In the genomic region with DNA sequence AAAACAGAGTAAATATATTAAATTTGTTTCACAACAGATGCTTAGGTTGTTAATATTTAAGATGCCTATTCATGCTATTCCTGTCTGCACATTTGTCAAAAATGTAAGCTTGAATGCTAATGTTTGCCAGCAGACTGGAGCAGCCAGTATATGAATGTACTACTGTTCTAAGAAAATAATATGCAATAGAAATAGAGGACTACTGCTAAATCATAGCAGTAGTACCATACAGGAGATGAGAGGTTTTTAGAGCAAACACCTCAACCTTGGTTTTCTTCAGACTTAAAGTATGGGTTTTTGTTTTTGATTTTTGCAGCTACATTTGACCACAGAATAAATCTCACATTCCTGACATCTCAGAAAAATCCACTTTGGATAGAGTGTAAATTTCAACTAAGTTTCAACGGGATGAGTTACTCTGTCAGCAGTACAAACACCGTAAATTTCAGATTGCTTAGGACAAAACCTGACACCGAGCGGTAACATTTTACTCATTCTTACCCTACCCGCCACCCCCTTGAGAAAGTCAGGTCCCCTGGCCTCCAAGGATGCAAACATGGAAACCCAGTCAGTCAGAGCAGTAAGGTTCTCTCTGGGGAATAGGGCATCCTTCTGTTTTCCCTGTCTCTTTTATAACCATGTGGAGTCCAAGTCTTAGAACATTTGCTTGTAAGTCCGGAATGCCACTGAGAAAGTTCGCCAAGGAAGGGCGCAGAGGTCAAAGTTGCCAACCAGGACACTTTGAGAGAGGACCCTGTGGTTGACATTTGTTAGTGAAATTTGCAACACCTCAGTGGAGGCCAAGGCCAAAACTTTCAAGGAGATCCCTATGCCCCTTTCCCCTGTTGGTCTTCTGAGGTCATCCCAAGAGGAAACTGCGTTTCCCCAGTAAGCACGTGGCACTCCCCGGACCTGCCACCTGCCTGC, we compare ENCODE assay signal across 8 cellular contexts. TPM values are rescaled to one million over a fixed set of nuclear protein-coding genes. Genes with fewer than 3 reads are reported as not detected.
DNase-seq lines count a peak whose midpoint lies in the region; ATAC-seq lines count a peak whose summit lies in the region.

No MANE protein-coding gene starts in this region.

- DNase-seq in central memory CD8-positive, alpha-beta T cell (ENCODE audit: low spot score in 2 of 2) = no peak
- no peak for DNase-seq in substantia nigra (lab: John Stamatoyannopoulos, UW)

- no peaks in the 10 kb centered on the region for H3K27me3 Mint-ChIP-seq in central memory CD8-positive, alpha-beta T cell

- H3K27ac ChIP-seq in BLaER1 (peak overlapping the region; percentile 89), HUES64 (ENCODE audit: low read depth, low read length) (no peak overlapping the region), substantia nigra (ENCODE audit: low read depth, low read length, poor library complexity, severe bottlenecking) (no peak overlapping the region)

- peaks cover 75% of the 10 kb centered on the region for H3K4me1 ChIP-seq in BLaER1
- peaks cover 24% of the 10 kb centered on the region for H3K4me1 ChIP-seq in HUES64 (ENCODE audit: insufficient read depth, low read length)
- peaks cover 14% of the 10 kb centered on the region for H3K4me1 ChIP-seq in neuron (ENCODE audit: insufficient read depth, low read length)

- no peak for ATAC-seq in central memory CD8-positive, alpha-beta T cell (replicated peaks; ENCODE audit: extremely low read depth, poor library complexity, severe bottlenecking)
- ATAC-seq in GM18498 (IDR thresholded peaks at IDR 0.05; ENCODE audit: unreplicated experiment) (no peak), HG03039 (IDR thresholded peaks at IDR 0.05; ENCODE audit: unreplicated experiment) (no peak), HG03565 (IDR thresholded peaks at IDR 0.05; ENCODE audit: unreplicated experiment) (no peak)

- peaks cover 63% of the 10 kb centered on the region for H3K4me1 Mint-ChIP-seq in central memory CD8-positive, alpha-beta T cell

- 0 out of 2 replicates have a peak, but pooled peaks cover under 1% of the 10 kb centered on the region for H3K9me3 ChIP-seq in BLaER1
- H3K9me3 ChIP-seq in HUES64 (ENCODE audit: insufficient read depth, low read depth, low read length) = no peaks in the 10 kb centered on the region
- H3K9me3 ChIP-seq in neuron (ENCODE audit: low read length) = no peaks in the 10 kb centered on the region

- WGBS in HUES64 = 48% methylated on average over 11 of the region's 11 CpGs

- peak overlapping the region; percentile 30 for H2AFZ ChIP-seq in neuron (ENCODE audit: low read depth, low read length)

- H3K27me3 ChIP-seq in BLaER1 (peaks cover 16% of the 10 kb centered on the region), HUES64 (ENCODE audit: insufficient read depth, low read length) (peaks cover 58% of the 10 kb centered on the region), neuron (ENCODE audit: insufficient read depth, low read length) (peaks cover 73% of the 10 kb centered on the region)

- peak overlapping the region; percentile 96 for H3K4me2 ChIP-seq in BLaER1

- H3K27ac Mint-ChIP-seq in central memory CD8-positive, alpha-beta T cell (ENCODE audit: low read depth) = peak overlapping the region; percentile 94

- H3K9me3 Mint-ChIP-seq in central memory CD8-positive, alpha-beta T cell = no peaks in the 10 kb centered on the region

- peaks cover 20% of the 10 kb centered on the region for H3K36me3 Mint-ChIP-seq in central memory CD8-positive, alpha-beta T cell (ENCODE audit: insufficient read depth)

- peak overlapping the region; percentile 90 for H3K4me3 ChIP-seq in BLaER1
- peak overlapping the region; percentile 74 for H3K4me3 ChIP-seq in HUES64 (ENCODE audit: low read length)
- no peak overlapping the region for H3K4me3 ChIP-seq in neuron (ENCODE audit: low read length)

- H3K4me3 Mint-ChIP-seq in central memory CD8-positive, alpha-beta T cell = peak overlapping the region; percentile 92

- H3K9ac ChIP-seq in BLaER1 (peak overlapping the region; percentile 85), HUES64 (ENCODE audit: low read depth, low read length) (peak overlapping the region; percentile 20; the same call in 1 of the 2 replicates)

- H3K36me3 ChIP-seq in BLaER1 = no peaks in the 10 kb centered on the region
- no peaks in the 10 kb centered on the region for H3K36me3 ChIP-seq in HUES64 (ENCODE audit: insufficient read depth, low read length)
- no peaks in the 10 kb centered on the region for H3K36me3 ChIP-seq in neuron (ENCODE audit: insufficient read depth, low read length)

- H4K20me1 ChIP-seq in BLaER1 = peaks cover 50% of the 10 kb centered on the region

RNA-seq across cellular contexts. Expression of a gene that starts 17.9 kb away (rescaled TPM):
- polyA plus RNA-seq in HUES64 (2013, experiment 1 of 2) = 13.3 TPM
- polyA plus RNA-seq in HUES64 (2013, experiment 2 of 2) = 19.4 TPM
